In genomic region chr10:62224606-62225005, GRCh38 we compare ENCODE assay signal across 1 cellular context.
TF ChIP-seq lines count a peak whose summit lies in the region.

No MANE protein-coding gene starts in this region.

TF ChIP-seq in WTC11, 78 proteins besides CTCF, POLR2A, EP300 and RAD21 (continued from another document):
- TF ChIP-seq, protein P1, sequence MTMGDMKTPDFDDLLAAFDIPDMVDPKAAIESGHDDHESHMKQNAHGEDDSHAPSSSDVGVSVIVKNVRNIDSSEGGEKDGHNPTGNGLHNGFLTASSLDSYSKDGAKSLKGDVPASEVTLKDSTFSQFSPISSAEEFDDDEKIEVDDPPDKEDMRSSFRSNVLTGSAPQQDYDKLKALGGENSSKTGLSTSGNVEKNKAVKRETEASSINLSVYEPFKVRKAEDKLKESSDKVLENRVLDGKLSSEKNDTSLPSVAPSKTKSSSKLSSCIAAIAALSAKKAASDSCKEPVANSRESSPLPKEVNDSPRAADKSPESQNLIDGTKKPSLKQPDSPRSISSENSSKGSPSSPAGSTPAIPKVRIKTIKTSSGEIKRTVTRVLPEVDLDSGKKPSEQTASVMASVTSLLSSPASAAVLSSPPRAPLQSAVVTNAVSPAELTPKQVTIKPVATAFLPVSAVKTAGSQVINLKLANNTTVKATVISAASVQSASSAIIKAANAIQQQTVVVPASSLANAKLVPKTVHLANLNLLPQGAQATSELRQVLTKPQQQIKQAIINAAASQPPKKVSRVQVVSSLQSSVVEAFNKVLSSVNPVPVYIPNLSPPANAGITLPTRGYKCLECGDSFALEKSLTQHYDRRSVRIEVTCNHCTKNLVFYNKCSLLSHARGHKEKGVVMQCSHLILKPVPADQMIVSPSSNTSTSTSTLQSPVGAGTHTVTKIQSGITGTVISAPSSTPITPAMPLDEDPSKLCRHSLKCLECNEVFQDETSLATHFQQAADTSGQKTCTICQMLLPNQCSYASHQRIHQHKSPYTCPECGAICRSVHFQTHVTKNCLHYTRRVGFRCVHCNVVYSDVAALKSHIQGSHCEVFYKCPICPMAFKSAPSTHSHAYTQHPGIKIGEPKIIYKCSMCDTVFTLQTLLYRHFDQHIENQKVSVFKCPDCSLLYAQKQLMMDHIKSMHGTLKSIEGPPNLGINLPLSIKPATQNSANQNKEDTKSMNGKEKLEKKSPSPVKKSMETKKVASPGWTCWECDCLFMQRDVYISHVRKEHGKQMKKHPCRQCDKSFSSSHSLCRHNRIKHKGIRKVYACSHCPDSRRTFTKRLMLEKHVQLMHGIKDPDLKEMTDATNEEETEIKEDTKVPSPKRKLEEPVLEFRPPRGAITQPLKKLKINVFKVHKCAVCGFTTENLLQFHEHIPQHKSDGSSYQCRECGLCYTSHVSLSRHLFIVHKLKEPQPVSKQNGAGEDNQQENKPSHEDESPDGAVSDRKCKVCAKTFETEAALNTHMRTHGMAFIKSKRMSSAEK (CRISPR knock-in tag; IDR thresholded peaks at IDR 0.05; ENCODE audit: borderline replicate concordance), result no peak
- TF ChIP-seq, protein P2, sequence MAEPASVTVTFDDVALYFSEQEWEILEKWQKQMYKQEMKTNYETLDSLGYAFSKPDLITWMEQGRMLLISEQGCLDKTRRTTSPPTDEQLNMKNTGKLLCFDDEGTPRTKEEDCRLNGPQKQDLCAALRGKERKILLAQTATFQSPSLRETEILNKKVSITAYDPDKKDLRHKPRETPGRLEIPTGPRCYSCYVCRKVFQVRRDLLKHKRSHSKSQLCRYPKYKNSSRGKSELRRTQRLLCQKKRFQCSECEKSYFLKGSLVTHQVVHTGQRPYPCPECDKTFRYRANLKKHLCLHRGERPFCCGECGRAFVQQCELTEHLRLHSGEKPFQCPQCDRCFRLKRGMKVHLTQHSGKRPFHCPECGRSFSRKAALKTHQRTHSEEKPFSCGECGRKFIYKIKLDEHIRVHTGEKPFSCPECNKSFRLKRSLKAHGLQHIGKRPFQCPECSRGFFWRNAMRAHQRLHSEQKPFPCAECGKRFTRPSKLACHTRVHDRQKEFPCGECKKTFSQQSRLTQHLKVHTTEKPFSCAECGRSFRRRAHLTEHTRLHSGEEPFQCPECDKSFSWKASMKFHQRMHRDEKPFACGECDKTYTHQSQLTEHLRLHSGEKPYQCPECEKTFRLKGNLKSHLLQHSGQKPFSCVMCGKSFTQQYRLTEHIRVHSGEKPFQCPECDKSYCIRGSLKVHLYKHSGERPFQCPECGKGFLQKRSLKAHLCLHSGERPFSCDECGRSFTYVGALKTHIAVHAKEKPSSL (CRISPR knock-in tag; conservative IDR thresholded peaks at IDR 0.05), result no peak
- TF ChIP-seq, protein P3, sequence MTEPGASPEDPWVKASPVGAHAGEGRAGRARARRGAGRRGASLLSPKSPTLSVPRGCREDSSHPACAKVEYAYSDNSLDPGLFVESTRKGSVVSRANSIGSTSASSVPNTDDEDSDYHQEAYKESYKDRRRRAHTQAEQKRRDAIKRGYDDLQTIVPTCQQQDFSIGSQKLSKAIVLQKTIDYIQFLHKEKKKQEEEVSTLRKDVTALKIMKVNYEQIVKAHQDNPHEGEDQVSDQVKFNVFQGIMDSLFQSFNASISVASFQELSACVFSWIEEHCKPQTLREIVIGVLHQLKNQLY (CRISPR knock-in tag; IDR thresholded peaks at IDR 0.05), result no peak
- TF ChIP-seq, protein P4, sequence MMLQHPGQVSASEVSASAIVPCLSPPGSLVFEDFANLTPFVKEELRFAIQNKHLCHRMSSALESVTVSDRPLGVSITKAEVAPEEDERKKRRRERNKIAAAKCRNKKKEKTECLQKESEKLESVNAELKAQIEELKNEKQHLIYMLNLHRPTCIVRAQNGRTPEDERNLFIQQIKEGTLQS (CRISPR knock-in tag; conservative IDR thresholded peaks at IDR 0.05), result no peak
- TF ChIP-seq E2F5 (CRISPR knock-in tag; IDR thresholded peaks at IDR 0.05) (no peak), RORB (CRISPR knock-in tag; IDR thresholded peaks at IDR 0.05) (no peak), KAT7 (CRISPR knock-in tag; IDR thresholded peaks at IDR 0.05; ENCODE audit: borderline replicate concordance) (no peak), E2F4 (CRISPR knock-in tag; IDR thresholded peaks at IDR 0.05; ENCODE audit: borderline replicate concordance, low read depth) (no peak), CREB1 (CRISPR knock-in tag; IDR thresholded peaks at IDR 0.05) (no peak)
- TF ChIP-seq, protein P5, sequence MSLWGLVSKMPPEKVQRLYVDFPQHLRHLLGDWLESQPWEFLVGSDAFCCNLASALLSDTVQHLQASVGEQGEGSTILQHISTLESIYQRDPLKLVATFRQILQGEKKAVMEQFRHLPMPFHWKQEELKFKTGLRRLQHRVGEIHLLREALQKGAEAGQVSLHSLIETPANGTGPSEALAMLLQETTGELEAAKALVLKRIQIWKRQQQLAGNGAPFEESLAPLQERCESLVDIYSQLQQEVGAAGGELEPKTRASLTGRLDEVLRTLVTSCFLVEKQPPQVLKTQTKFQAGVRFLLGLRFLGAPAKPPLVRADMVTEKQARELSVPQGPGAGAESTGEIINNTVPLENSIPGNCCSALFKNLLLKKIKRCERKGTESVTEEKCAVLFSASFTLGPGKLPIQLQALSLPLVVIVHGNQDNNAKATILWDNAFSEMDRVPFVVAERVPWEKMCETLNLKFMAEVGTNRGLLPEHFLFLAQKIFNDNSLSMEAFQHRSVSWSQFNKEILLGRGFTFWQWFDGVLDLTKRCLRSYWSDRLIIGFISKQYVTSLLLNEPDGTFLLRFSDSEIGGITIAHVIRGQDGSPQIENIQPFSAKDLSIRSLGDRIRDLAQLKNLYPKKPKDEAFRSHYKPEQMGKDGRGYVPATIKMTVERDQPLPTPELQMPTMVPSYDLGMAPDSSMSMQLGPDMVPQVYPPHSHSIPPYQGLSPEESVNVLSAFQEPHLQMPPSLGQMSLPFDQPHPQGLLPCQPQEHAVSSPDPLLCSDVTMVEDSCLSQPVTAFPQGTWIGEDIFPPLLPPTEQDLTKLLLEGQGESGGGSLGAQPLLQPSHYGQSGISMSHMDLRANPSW (CRISPR knock-in tag; conservative IDR thresholded peaks at IDR 0.05; ENCODE audit: low read depth), result no peak
- TF ChIP-seq, protein P6, sequence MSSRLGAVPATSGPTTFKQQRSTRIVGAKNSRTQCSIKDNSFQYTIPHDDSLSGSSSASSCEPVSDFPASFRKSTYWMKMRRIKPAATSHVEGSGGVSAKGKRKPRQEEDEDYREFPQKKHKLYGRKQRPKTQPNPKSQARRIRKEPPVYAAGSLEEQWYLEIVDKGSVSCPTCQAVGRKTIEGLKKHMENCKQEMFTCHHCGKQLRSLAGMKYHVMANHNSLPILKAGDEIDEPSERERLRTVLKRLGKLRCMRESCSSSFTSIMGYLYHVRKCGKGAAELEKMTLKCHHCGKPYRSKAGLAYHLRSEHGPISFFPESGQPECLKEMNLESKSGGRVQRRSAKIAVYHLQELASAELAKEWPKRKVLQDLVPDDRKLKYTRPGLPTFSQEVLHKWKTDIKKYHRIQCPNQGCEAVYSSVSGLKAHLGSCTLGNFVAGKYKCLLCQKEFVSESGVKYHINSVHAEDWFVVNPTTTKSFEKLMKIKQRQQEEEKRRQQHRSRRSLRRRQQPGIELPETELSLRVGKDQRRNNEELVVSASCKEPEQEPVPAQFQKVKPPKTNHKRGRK (CRISPR knock-in tag; IDR thresholded peaks at IDR 0.05; ENCODE audit: borderline replicate concordance), result no peak
